ENCODE assay signal across 8 cellular contexts in the genomic region with DNA sequence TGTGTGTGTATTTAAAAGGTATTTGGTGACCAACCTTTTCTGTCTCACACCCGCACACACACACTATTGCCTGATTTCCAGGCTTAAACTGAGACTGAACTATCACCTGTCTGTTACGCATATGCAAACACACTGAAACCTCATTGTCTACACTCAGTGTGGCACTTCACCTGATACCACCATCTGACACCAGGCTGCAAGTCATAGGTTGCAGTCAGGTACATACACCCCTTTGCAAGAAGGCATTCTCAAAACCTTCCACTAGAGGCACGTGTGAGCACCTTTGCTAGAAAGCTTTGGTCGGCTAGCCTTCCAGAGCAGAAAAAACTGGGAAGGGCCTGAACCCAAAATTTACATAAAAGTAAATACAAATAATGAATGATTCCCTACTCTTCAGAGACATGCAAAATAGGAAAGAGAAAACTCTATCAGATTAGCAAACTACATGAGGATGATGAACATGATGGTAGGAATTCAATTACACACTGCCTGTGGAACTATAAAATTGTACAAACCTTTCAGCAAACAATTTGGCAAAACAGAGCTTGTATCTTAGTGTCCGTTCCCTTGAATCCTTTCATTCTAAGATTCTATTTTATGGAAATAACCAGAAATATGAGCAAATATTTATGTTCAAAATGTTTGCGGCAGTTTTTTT.
DNase-seq lines count a peak whose midpoint lies in the region; ATAC-seq and TF ChIP-seq lines count a peak whose summit lies in the region.

No MANE protein-coding gene starts in this region.

- no peaks in the 10 kb centered on the region for H3K36me3 ChIP-seq in adipocyte (ENCODE audit: control insufficient read depth, insufficient read depth, low read length, severe bottlenecking)

- TF ChIP-seq CTCF in AG09309 (IDR thresholded peaks at IDR 0.05; ENCODE audit: control insufficient read depth, insufficient read depth, low read depth, low read length, missing control alignments) = peak; percentile 89
- peak; percentile 65 for TF ChIP-seq CTCF in GM10248 (IDR thresholded peaks at IDR 0.05; ENCODE audit: control extremely low read depth, extremely low read depth, low read depth, missing control alignments)

- CTCF ChIA-PET in GM10248 (lab: Yijun Ruan, JAX) = interaction anchor here (0.7 to 2.0 kb wide), 14 partner anchors 10 to 121 kb away, joined by 3 to 7 read pairs (median 3); no protein-coding TSS in a partner anchor

- ATAC-seq in HG03354 (IDR thresholded peaks at IDR 0.05; ENCODE audit: poor library complexity, severe bottlenecking, unreplicated experiment) = peak; percentile 79

- no peak overlapping the region for H3K9ac ChIP-seq in adipocyte (ENCODE audit: low read length)

- H3K4me3 ChIP-seq in AG09309 (ENCODE audit: control insufficient read depth, low read depth, low read length) = no peak overlapping the region
- H3K4me3 ChIP-seq in adipocyte (ENCODE audit: low read length) = no peak overlapping the region

- peaks cover 62% of the 10 kb centered on the region for H3K27me3 ChIP-seq in adipocyte (replicated peaks; ENCODE audit: control insufficient read depth, insufficient read depth, low read length)

- no peaks in the 10 kb centered on the region for H3K9me3 ChIP-seq in adipocyte (ENCODE audit: control insufficient read depth, low read length)

- DNase-seq in AG09309 (ENCODE audit: low read depth) (no peak), GM10248 (ENCODE audit: extremely low spot score) (no peak), NCI-H524 (lab: John Stamatoyannopoulos, UW) (peak; percentile 55 to 77), adipocyte (ENCODE audit: low read depth) (peak; percentile 80), hippocampal formation (lab: John Stamatoyannopoulos, UW) (peak; percentile 2 to 4), C1 segment of cervical spinal cord (lab: John Stamatoyannopoulos, UW) (no peak)
- DNase-seq in stimulated activated naive CD4-positive, alpha-beta T cell treated with Interleukin-2 at 50 U/mL for 16 hours (lab: John Stamatoyannopoulos, UW) = peak; percentile 15

- H3K4me1 ChIP-seq in adipocyte (ENCODE audit: control insufficient read depth, insufficient read depth, low read length) = peaks cover 3% of the 10 kb centered on the region

- POLR2A ChIA-PET in GM10248 (lab: Yijun Ruan, JAX) = no interaction called here

Comparison
In these comparisons a context has a peak if more than half of its experiments do, and no peak if none do; other contexts are left out.
1. DNase-seq: peak in NCI-H524 (2 of 2), adipocyte (single experiment), hippocampal formation (2 of 2) and stimulated activated naive CD4-positive, alpha-beta T cell treated with Interleukin-2 at 50 U/mL for 16 hours (single experiment); none in AG09309 (single experiment), GM10248 (single experiment) and C1 segment of cervical spinal cord (0 of 14).